10 cellular contexts compared by ENCODE assay signal in genomic region chr20:50691585-50692552, GRCh38. TPM values are rescaled to one million over a fixed set of nuclear protein-coding genes. Genes with fewer than 3 reads are reported as not detected.
A peak's percentile ranks its signal among the peaks of the same experiment; 100 is the strongest.
DNase-seq lines count a peak whose midpoint lies in the region; ATAC-seq and TF ChIP-seq lines count a peak whose summit lies in the region.
"Had no signal": no experiment of that assay in that cellular context is flagged by ENCODE, and none has a peak within 500 bp of the region (broad histone marks: within the 10 kb centered on the region; RNA-seq: fewer than 3 reads in every experiment).

No MANE protein-coding gene starts in this region.

- peak overlapping the region; percentile 61 for H3K4me3 ChIP-seq in HUES6 (ENCODE audit: low read depth, low read length)
- peak overlapping the region; percentile 29 for H3K4me3 ChIP-seq in kidney epithelial cell (ENCODE audit: low read depth, low read length)

- ATAC-seq in stimulated activated effector memory CD8-positive, alpha-beta T cell treated with anti-CD3 and anti-CD28 coated beads, Interleukin-12 subunit alpha, Interleukin-12 subunit beta, amount 100 ng/mL, for 72 hours = no peak
- ATAC-seq in GM21528 (IDR thresholded peaks at IDR 0.05; ENCODE audit: low FRiP score, unreplicated experiment) (no peak), GM21360 (IDR thresholded peaks at IDR 0.05; ENCODE audit: unreplicated experiment) (no peak), GM19397 (IDR thresholded peaks at IDR 0.05; ENCODE audit: unreplicated experiment) (no peak)

- no peaks in the 10 kb centered on the region for H3K27me3 ChIP-seq in HUES6 (ENCODE audit: control insufficient read depth, insufficient read depth, low read length)
- H3K27me3 ChIP-seq in kidney epithelial cell (ENCODE audit: control insufficient read depth, insufficient read depth, low read length) = no peaks in the 10 kb centered on the region

- no peaks in the 10 kb centered on the region for H3K9me3 Mint-ChIP-seq in chondrocyte (ENCODE audit: low read depth)
- no peaks in the 10 kb centered on the region for H3K9me3 Mint-ChIP-seq in stimulated activated effector memory CD8-positive, alpha-beta T cell treated with anti-CD3 and anti-CD28 coated beads, Interleukin-12 subunit alpha, Interleukin-12 subunit beta, amount 100 ng/mL, for 72 hours

- H3K27me3 Mint-ChIP-seq in chondrocyte (ENCODE audit: low read depth) = peaks cover 43% of the 10 kb centered on the region

- peaks cover 2% of the 10 kb centered on the region for H3K36me3 Mint-ChIP-seq in chondrocyte (ENCODE audit: low read depth)
- H3K36me3 Mint-ChIP-seq in stimulated activated effector memory CD8-positive, alpha-beta T cell treated with anti-CD3 and anti-CD28 coated beads, Interleukin-12 subunit alpha, Interleukin-12 subunit beta, amount 100 ng/mL, for 72 hours = no peaks in the 10 kb centered on the region

- peak overlapping the region; percentile 12 for H3K4me3 Mint-ChIP-seq in chondrocyte (ENCODE audit: unreplicated experiment)
- H3K4me3 Mint-ChIP-seq in stimulated activated effector memory CD8-positive, alpha-beta T cell treated with anti-CD3 and anti-CD28 coated beads, Interleukin-12 subunit alpha, Interleukin-12 subunit beta, amount 100 ng/mL, for 72 hours = peak overlapping the region; percentile 30

- H3K9me3 ChIP-seq in HUES6 (ENCODE audit: control insufficient read depth, insufficient read depth, low read depth, low read length) = no peaks in the 10 kb centered on the region

- peaks cover 21% of the 10 kb centered on the region for H3K4me1 Mint-ChIP-seq in chondrocyte (ENCODE audit: low read depth)
- peaks cover 13% of the 10 kb centered on the region for H3K4me1 Mint-ChIP-seq in stimulated activated effector memory CD8-positive, alpha-beta T cell treated with anti-CD3 and anti-CD28 coated beads, Interleukin-12 subunit alpha, Interleukin-12 subunit beta, amount 100 ng/mL, for 72 hours

- H3K9ac ChIP-seq in HUES6 (ENCODE audit: low read length) = peak overlapping the region; percentile 30

- peaks cover 40% of the 10 kb centered on the region for H3K4me1 ChIP-seq in HUES6 (ENCODE audit: control insufficient read depth, insufficient read depth, low read length)

- DNase-seq in chondrocyte (ENCODE audit: low spot score) (no peak), kidney epithelial cell (ENCODE audit: low read depth) (no peak), CD1c-positive myeloid dendritic cell (ENCODE audit: extremely low spot score) (no peak)
- DNase-seq in stimulated activated effector memory CD8-positive, alpha-beta T cell treated with anti-CD3 and anti-CD28 coated beads, Interleukin-12 subunit alpha, Interleukin-12 subunit beta, amount 100 ng/mL, for 72 hours (ENCODE audit: low spot score in 2 of 2) = no peak
- DNase-seq: midbrain, NCI-H1092 treated with DMSO at 0.1 percent for 48 hours had no signal

- no peak for TF ChIP-seq CTCF in chondrocyte (IDR thresholded peaks at IDR 0.05)
- TF ChIP-seq CTCF in kidney epithelial cell (IDR thresholded peaks at IDR 0.05; ENCODE audit: insufficient read depth, low read length, poor library complexity, severe bottlenecking) = no peak

- no peak overlapping the region for H3K27ac ChIP-seq in HUES6 (ENCODE audit: low read depth, low read length)

- no peaks in the 10 kb centered on the region for H3K36me3 ChIP-seq in HUES6 (ENCODE audit: control insufficient read depth, insufficient read depth, low read length)
- H3K36me3 ChIP-seq in kidney epithelial cell (ENCODE audit: control insufficient read depth, insufficient read depth, low read length) = no peaks in the 10 kb centered on the region

- no peak overlapping the region for H3K27ac Mint-ChIP-seq in chondrocyte (ENCODE audit: unreplicated experiment)
- H3K27ac Mint-ChIP-seq in stimulated activated effector memory CD8-positive, alpha-beta T cell treated with anti-CD3 and anti-CD28 coated beads, Interleukin-12 subunit alpha, Interleukin-12 subunit beta, amount 100 ng/mL, for 72 hours = no peak overlapping the region

RNA-seq across cellular contexts. Expression of gene RIPOR3, which starts 0.5 kb away (rescaled TPM):
- total RNA-seq in chondrocyte = 0.12 TPM in 1 of 3 replicates, not detected in the others
- total RNA-seq in kidney epithelial cell = 0.08 and 0.41 TPM in 2 replicates

RNA-seq across cellular contexts. Expression of gene PARD6B, which starts 39.5 kb away (rescaled TPM):
- total RNA-seq in chondrocyte (0.34 to 2.2 TPM (median 1.1 TPM) in 3 replicates), kidney epithelial cell (23.7 and 24.0 TPM in 2 replicates)
